ENCODE assay signal across 18 cellular contexts in the genomic region with DNA sequence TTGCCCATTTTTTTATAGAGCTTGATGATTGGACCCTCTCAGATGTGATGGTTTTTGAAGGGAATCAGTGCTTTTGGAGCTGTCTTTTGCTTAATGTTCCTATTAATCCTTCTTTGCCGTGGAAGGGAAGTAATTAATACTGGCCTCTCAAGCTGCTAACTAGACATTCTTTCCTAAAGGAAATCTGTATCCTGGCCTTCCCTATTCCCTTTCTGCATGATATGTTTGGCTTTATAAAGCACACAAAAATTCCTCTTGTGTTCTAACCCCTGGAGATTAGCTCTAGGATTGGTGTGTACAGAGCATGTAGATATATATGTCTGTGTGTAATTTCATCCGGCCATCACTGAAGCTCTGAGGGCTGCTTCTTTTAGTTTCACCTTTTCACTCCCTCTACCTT. TPM values are rescaled to one million over a fixed set of nuclear protein-coding genes. Genes with fewer than 3 reads are reported as not detected.
DNase-seq lines count a peak whose midpoint lies in the region; ATAC-seq and TF ChIP-seq lines count a peak whose summit lies in the region.
"Had no signal": no experiment of that assay in that cellular context is flagged by ENCODE, and none has a peak within 500 bp of the region (broad histone marks: within the 10 kb centered on the region; RNA-seq: fewer than 3 reads in every experiment).

No MANE protein-coding gene starts in this region.

- DNase-seq in OCI-LY7 (ENCODE audit: low spot score) (no peak), endothelial cell (ENCODE audit: low spot score) (no peak), NCI-H2196 (lab: John Stamatoyannopoulos, UW; ENCODE audit: unreplicated experiment) (no peak), neural progenitor cell (ENCODE audit: low spot score) (no peak)
- DNase-seq: Caco-2; CD4-positive, CD25-positive, alpha-beta regulatory T cell; NCI-H2081 treated with DMSO at 0.1 percent for 48 hours; NCI-H446 treated with DMSO at 0.1 percent for 48 hours; NCI-H748 treated with DMSO at 0.1 percent for 48 hours; SHP77; SK-N-SH; T-cell had no signal

- H3K36me3 ChIP-seq in BLaER1 (peaks cover 36% of the 10 kb centered on the region), OCI-LY7 (ENCODE audit: insufficient read depth, low read length) (peaks cover 51% of the 10 kb centered on the region), neural progenitor cell (no peaks in the 10 kb centered on the region)

- H2AFZ ChIP-seq in OCI-LY7 (ENCODE audit: low read length) (no peak overlapping the region), neural progenitor cell (replicated peaks) (no peak overlapping the region)

- H3K27me3 ChIP-seq in BLaER1 (no peaks in the 10 kb centered on the region), neural progenitor cell (no peaks in the 10 kb centered on the region)

- no peaks in the 10 kb centered on the region for H3K9me3 Mint-ChIP-seq in endothelial cell (ENCODE audit: unreplicated experiment)
- no peaks in the 10 kb centered on the region for H3K9me3 Mint-ChIP-seq in neural progenitor cell
- H3K9me3 Mint-ChIP-seq: CD4-positive, CD25-positive, alpha-beta regulatory T cell; T-cell had no signal

- no peaks in the 10 kb centered on the region for H3K9me2 ChIP-seq in OCI-LY7 (ENCODE audit: insufficient read depth, low read length)
- H3K9me2 ChIP-seq: SK-N-SH had no signal

- intact Hi-C loops in OCI-LY7 (cut with micrococcal nuclease; ENCODE audit: unreplicated experiment): loop anchor here (2.0 kb wide), 1 partner anchor 42 kb away; a partner anchor contains a TSS

- H3F3A ChIP-seq in neural progenitor cell (ENCODE audit: low read depth): no peaks in the 10 kb centered on the region

- H3K4me1 ChIP-seq in BLaER1: peaks cover 24% of the 10 kb centered on the region
- H3K4me1 ChIP-seq in OCI-LY7 (ENCODE audit: insufficient read depth, low read length, poor library complexity, severe bottlenecking): peaks cover 41% of the 10 kb centered on the region
- H3K4me1 ChIP-seq in neural progenitor cell: peaks cover 12% of the 10 kb centered on the region
- H3K4me1 ChIP-seq: HAP-1 had no signal

- H3K27ac ChIP-seq in BLaER1 (no peak overlapping the region), OCI-LY7 (ENCODE audit: low read depth, low read length, poor library complexity, severe bottlenecking) (no peak overlapping the region), neural progenitor cell (no peak overlapping the region)

- CTCF ChIA-PET in OCI-LY7 (lab: Charles Lee; ENCODE audit: unreplicated experiment): no interaction called here

- no peaks in the 10 kb centered on the region for H3K36me3 Mint-ChIP-seq in endothelial cell (ENCODE audit: low read depth, unreplicated experiment)
- peaks cover 11% of the 10 kb centered on the region for H3K36me3 Mint-ChIP-seq in neural progenitor cell

- H3K9me3 ChIP-seq in BLaER1: no peaks in the 10 kb centered on the region
- no peaks in the 10 kb centered on the region for H3K9me3 ChIP-seq in OCI-LY7 (ENCODE audit: low read length)
- no peaks in the 10 kb centered on the region for H3K9me3 ChIP-seq in neural progenitor cell (ENCODE audit: low read depth)
- H3K9me3 ChIP-seq: Caco-2, HAP-1, SK-N-SH had no signal

- H3K4me2 ChIP-seq in BLaER1: 0 out of 2 replicates have a peak overlapping the region, but pooled peaks have one; percentile 15
- peak overlapping the region; percentile 60 for H3K4me2 ChIP-seq in OCI-LY7 (ENCODE audit: low read length)
- H3K4me2 ChIP-seq in neural progenitor cell: no peak overlapping the region
- H3K4me2 ChIP-seq: SK-N-SH had no signal

- H3K4me3 Mint-ChIP-seq in endothelial cell (ENCODE audit: unreplicated experiment): no peak overlapping the region
- H3K4me3 Mint-ChIP-seq in neural progenitor cell: no peak overlapping the region
- H3K4me3 Mint-ChIP-seq: T-cell had no signal

- H3K4me1 Mint-ChIP-seq in endothelial cell (ENCODE audit: unreplicated experiment) (peaks cover 10% of the 10 kb centered on the region), neural progenitor cell (peaks cover 9% of the 10 kb centered on the region)

- peak overlapping the region; percentile 44 for H3K27ac Mint-ChIP-seq in endothelial cell (ENCODE audit: unreplicated experiment)
- no peak overlapping the region for H3K27ac Mint-ChIP-seq in neural progenitor cell
- H3K27ac Mint-ChIP-seq: CD4-positive, CD25-positive, alpha-beta regulatory T cell; T-cell had no signal

- H3K4me3 ChIP-seq in BLaER1: no peak overlapping the region
- H3K4me3 ChIP-seq in OCI-LY7 (ENCODE audit: low read depth, low read length, poor library complexity, severe bottlenecking): peak overlapping the region; percentile 9
- H3K4me3 ChIP-seq in neural progenitor cell: no peak overlapping the region
- H3K4me3 ChIP-seq: HAP-1, K562 had no signal

- TF ChIP-seq CTCF in OCI-LY7 (conservative IDR thresholded peaks at IDR 0.05; ENCODE audit: low read length) (no peak), endothelial cell (IDR thresholded peaks at IDR 0.05; ENCODE audit: unreplicated experiment) (no peak), neural progenitor cell (IDR thresholded peaks at IDR 0.05) (no peak)

- H4K20me1 ChIP-seq in BLaER1 (peaks cover 95% of the 10 kb centered on the region), OCI-LY7 (ENCODE audit: insufficient read depth, low read length) (peaks cover 41% of the 10 kb centered on the region; the same call in 1 of the 2 replicates), neural progenitor cell (ENCODE audit: low read depth) (peaks cover 55% of the 10 kb centered on the region)

- POLR2A ChIA-PET in OCI-LY7 (lab: Charles Lee): interaction anchor here (0.6 to 1.0 kb wide), 2 partner anchors 29 to 40 kb away, joined by 3 to 4 read pairs; no protein-coding TSS in a partner anchor

- H3K79me2 ChIP-seq in OCI-LY7 (ENCODE audit: insufficient read depth, low read depth, low read length): peaks cover 95% of the 10 kb centered on the region
- peaks cover 94% of the 10 kb centered on the region for H3K79me2 ChIP-seq in neural progenitor cell (ENCODE audit: low read depth)

- H3K27me3 Mint-ChIP-seq in endothelial cell (ENCODE audit: unreplicated experiment) (no peaks in the 10 kb centered on the region), neural progenitor cell (ENCODE audit: insufficient read depth, low read depth) (peaks cover 3% of the 10 kb centered on the region)
- H3K27me3 Mint-ChIP-seq: CD4-positive, CD25-positive, alpha-beta regulatory T cell; T-cell had no signal

- no TSS peak for BruUV-seq in OCI-LY7 (replicated peaks; lab: Mats Ljungman, UMichigan)

- ATAC-seq in HG02885 (IDR thresholded peaks at IDR 0.05; ENCODE audit: poor library complexity, unreplicated experiment): peak; percentile 40
- no peak for ATAC-seq in HG03457 (IDR thresholded peaks at IDR 0.05; ENCODE audit: unreplicated experiment)
- no peak for ATAC-seq in GM19035 (IDR thresholded peaks at IDR 0.05; ENCODE audit: unreplicated experiment)
- ATAC-seq: K562, T-cell had no signal

- H3K9ac ChIP-seq in BLaER1 (no peak overlapping the region), neural progenitor cell (no peak overlapping the region)
- H3K9ac ChIP-seq: SK-N-SH had no signal

RNA-seq across cellular contexts. Expression of a gene that starts 6.9 kb away (rescaled TPM):
- 14.3 and 15.2 TPM in 2 replicates for total RNA-seq in OCI-LY7 (2014; rRNA removed; shearing (Covaris generic))
- 35.2 and 42.2 TPM in 2 replicates for total RNA-seq in OCI-LY7 (2022)
- 21.0 TPM for total RNA-seq in endothelial cell (ENCODE audit: unreplicated experiment)
- 22.4 and 30.4 TPM in 2 replicates for total RNA-seq in neural progenitor cell (ENCODE audit: low replicate concordance)

RNA-seq across cellular contexts. Expression of a gene that starts 7.0 kb away (rescaled TPM):
- 62.2 and 62.9 TPM in 2 replicates for total RNA-seq in OCI-LY7 (2014; rRNA removed; shearing (Covaris generic))
- total RNA-seq in OCI-LY7 (2022): 101 and 103 TPM in 2 replicates
- total RNA-seq in endothelial cell (ENCODE audit: unreplicated experiment): 47.3 TPM
- 63.0 and 141 TPM in 2 replicates for total RNA-seq in neural progenitor cell (ENCODE audit: low replicate concordance)

RNA-seq across cellular contexts. Expression of a gene that starts 41.6 kb away (rescaled TPM):
- not detected in 2 replicates for total RNA-seq in OCI-LY7 (2014; rRNA removed; shearing (Covaris generic))
- total RNA-seq in OCI-LY7 (2022) (not detected in 2 replicates), endothelial cell (ENCODE audit: unreplicated experiment) (not detected), neural progenitor cell (ENCODE audit: low replicate concordance) (not detected in 2 replicates)
- total RNA-seq: Caco-2, K562 had no signal

RNA-seq across cellular contexts. Expression of a gene that starts 51.5 kb away (rescaled TPM):
- not detected in 2 replicates for total RNA-seq in OCI-LY7 (2014; rRNA removed; shearing (Covaris generic))
- not detected in 2 replicates for total RNA-seq in OCI-LY7 (2022)
- total RNA-seq in endothelial cell (ENCODE audit: unreplicated experiment): not detected
- not detected in 2 replicates for total RNA-seq in neural progenitor cell (ENCODE audit: low replicate concordance)
- total RNA-seq: Caco-2; CD4-positive, CD25-positive, alpha-beta regulatory T cell; K562; T-cell had no signal
